Comparison of ENCODE assay signal across 8 cellular contexts in the genomic region with DNA sequence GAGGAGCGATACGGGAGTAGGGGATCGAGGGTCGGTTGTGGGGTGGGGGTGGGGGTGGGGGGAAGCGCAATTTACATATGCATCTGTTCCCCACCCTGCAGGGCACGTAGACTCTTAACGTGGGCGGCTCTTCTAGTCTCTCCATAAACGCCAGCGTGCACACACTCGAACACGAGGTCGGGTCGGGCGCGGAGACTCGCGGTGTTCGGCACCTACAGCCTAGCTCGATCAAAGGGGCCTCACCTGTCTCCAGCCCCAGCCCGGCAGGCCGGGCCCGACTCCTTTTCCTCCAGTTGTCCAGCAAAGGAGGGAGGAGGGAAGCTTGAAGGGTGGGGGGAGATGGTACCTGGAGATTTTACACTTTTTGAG. TPM values are rescaled to one million over a fixed set of nuclear protein-coding genes. Genes with fewer than 3 reads are reported as not detected.
DNase-seq lines count a peak whose midpoint lies in the region; TF ChIP-seq lines count a peak whose summit lies in the region.

No MANE protein-coding gene starts in this region.

- TF ChIP-seq CTCF in HFFc6 (IDR thresholded peaks at IDR 0.05): no peak

- DNase-seq in NCI-H187 (lab: John Stamatoyannopoulos, UW) (peak; percentile 5 to 42), NCI-H187 treated with DMSO at 0.1 percent for 48 hours (lab: John Stamatoyannopoulos, UW) (no peak), HFFc6 (no peak), MV-4-11 (lab: John Stamatoyannopoulos, UW) (peak; percentile 6), mesenchymal stem cell (peak; percentile 64)
- peak; percentile 54 for DNase-seq in activated CD4-positive, alpha-beta T cell treated with anti-CD3 and anti-CD28 coated beads, Interleukin-2, amount 10 ng/mL, durations not matched to agents 7 days and 5 days
- peak; percentile 22 for DNase-seq in effector CD4-positive, alpha-beta T cell
- peak in 5 of 6 experiments; percentile 15 to 53 (median 43) for DNase-seq in stimulated activated naive CD4-positive, alpha-beta T cell (lab: John Stamatoyannopoulos, UW)

- peak overlapping the region; percentile 89 for H3K4me2 ChIP-seq in mesenchymal stem cell (ENCODE audit: low read length, poor library complexity, severe bottlenecking)

- H3K4me3 Mint-ChIP-seq in HFFc6: peak overlapping the region; percentile 95
- H3K4me3 Mint-ChIP-seq in activated CD4-positive, alpha-beta T cell treated with anti-CD3 and anti-CD28 coated beads, Interleukin-2, amount 10 ng/mL, durations not matched to agents 7 days and 5 days: peak overlapping the region; percentile 77

- H3K79me1 ChIP-seq in mesenchymal stem cell (replicated peaks; ENCODE audit: low read length, poor library complexity, severe bottlenecking): peaks cover 3% of the 10 kb centered on the region

- peak overlapping the region; percentile 51 for H2BK5ac ChIP-seq in mesenchymal stem cell (ENCODE audit: low read depth, low read length, poor library complexity, severe bottlenecking)

- H3K9me3 ChIP-seq in mesenchymal stem cell (ENCODE audit: control insufficient read depth, low read length): no peaks in the 10 kb centered on the region

- 0% methylated on average over 21 of the region's 23 CpGs for WGBS in mesenchymal stem cell

- H3K36me3 Mint-ChIP-seq in HFFc6 (ENCODE audit: low read depth): peaks cover 9% of the 10 kb centered on the region
- H3K36me3 Mint-ChIP-seq in activated CD4-positive, alpha-beta T cell treated with anti-CD3 and anti-CD28 coated beads, Interleukin-2, amount 10 ng/mL, durations not matched to agents 7 days and 5 days (ENCODE audit: low read depth): peaks cover 17% of the 10 kb centered on the region

- H3K9ac ChIP-seq in mesenchymal stem cell (ENCODE audit: low read length): peak overlapping the region; percentile 91

- peaks cover 9% of the 10 kb centered on the region for H3K27me3 Mint-ChIP-seq in HFFc6 (ENCODE audit: insufficient read depth)
- H3K27me3 Mint-ChIP-seq in activated CD4-positive, alpha-beta T cell treated with anti-CD3 and anti-CD28 coated beads, Interleukin-2, amount 10 ng/mL, durations not matched to agents 7 days and 5 days: peaks cover 12% of the 10 kb centered on the region

- peak overlapping the region; percentile 70 for H2AK5ac ChIP-seq in mesenchymal stem cell (ENCODE audit: low read length, severe bottlenecking)

- peak overlapping the region; percentile 89 to 90 for H3K4me3 ChIP-seq in mesenchymal stem cell (ENCODE audit: insufficient read depth in 1 of 2, low read depth in 1 of 2, low read length in 2 of 2)

- H2AFZ ChIP-seq in mesenchymal stem cell (ENCODE audit: low read depth, low read length): peak overlapping the region; percentile 48

- CTCF ChIA-PET in activated CD4-positive, alpha-beta T cell treated with anti-CD3 and anti-CD28 coated beads, Interleukin-2, amount 10 ng/mL, durations not matched to agents 7 days and 5 days (lab: Charles Lee): interaction anchor here (0.7 to 4.5 kb wide), 6 partner anchors 9 to 56 kb away, joined by 3 to 31 read pairs (median 4); a partner anchor contains a TSS

- no peak overlapping the region for H2BK12ac ChIP-seq in mesenchymal stem cell (ENCODE audit: low read length in 2 of 2)

- H3K18ac ChIP-seq in mesenchymal stem cell (ENCODE audit: low read depth in 1 of 2, low read length in 2 of 2): peak overlapping the region; percentile 38 to 71

- peaks cover 42% of the 10 kb centered on the region for H3K4me1 Mint-ChIP-seq in HFFc6 (ENCODE audit: low read depth)
- peaks cover 25% of the 10 kb centered on the region for H3K4me1 Mint-ChIP-seq in activated CD4-positive, alpha-beta T cell treated with anti-CD3 and anti-CD28 coated beads, Interleukin-2, amount 10 ng/mL, durations not matched to agents 7 days and 5 days

- H3K36me3 ChIP-seq in mesenchymal stem cell (ENCODE audit: control insufficient read depth in 1 of 2, insufficient read depth in 2 of 2, low read depth in 1 of 2, low read length in 2 of 2): peaks cover 6 to 8% of the 10 kb centered on the region in 2 experiments

- peak overlapping the region; percentile 87 for H2BK120ac ChIP-seq in mesenchymal stem cell (ENCODE audit: low read depth, low read length)

- peak overlapping the region; percentile 82 to 85 for H3K4ac ChIP-seq in mesenchymal stem cell (ENCODE audit: low read depth in 1 of 2, low read length in 2 of 2)

- peak overlapping the region; percentile 90 for H3K27ac Mint-ChIP-seq in HFFc6
- H3K27ac Mint-ChIP-seq in activated CD4-positive, alpha-beta T cell treated with anti-CD3 and anti-CD28 coated beads, Interleukin-2, amount 10 ng/mL, durations not matched to agents 7 days and 5 days: peak overlapping the region; percentile 93

- H3K14ac ChIP-seq in mesenchymal stem cell (ENCODE audit: low read length in 2 of 2): no peak overlapping the region

- H3K9me3 Mint-ChIP-seq in HFFc6: no peaks in the 10 kb centered on the region
- H3K9me3 Mint-ChIP-seq in activated CD4-positive, alpha-beta T cell treated with anti-CD3 and anti-CD28 coated beads, Interleukin-2, amount 10 ng/mL, durations not matched to agents 7 days and 5 days: no peaks in the 10 kb centered on the region

- POLR2A ChIA-PET in activated CD4-positive, alpha-beta T cell treated with anti-CD3 and anti-CD28 coated beads, Interleukin-2, amount 10 ng/mL, durations not matched to agents 7 days and 5 days (lab: Charles Lee): interaction anchor here (0.6 to 2.0 kb wide), 3 partner anchors 18 to 967 kb away, joined by 4 to 11 read pairs (median 6); a partner anchor contains a TSS

- H3K23ac ChIP-seq in mesenchymal stem cell (ENCODE audit: low read length in 2 of 2): peak overlapping the region; percentile 34 to 93

- peak overlapping the region; percentile 47 for H4K91ac ChIP-seq in mesenchymal stem cell (ENCODE audit: low read length)

- H2BK15ac ChIP-seq in mesenchymal stem cell (ENCODE audit: low read depth, poor library complexity, severe bottlenecking): peak overlapping the region; percentile 30

- H3K27ac ChIP-seq in mesenchymal stem cell (ENCODE audit: low read length, poor library complexity, severe bottlenecking): peak overlapping the region; percentile 70

- peaks cover 2% of the 10 kb centered on the region for H3K4me1 ChIP-seq in mesenchymal stem cell (ENCODE audit: control insufficient read depth, insufficient read depth, low read depth, low read length)

- H4K8ac ChIP-seq in mesenchymal stem cell (ENCODE audit: low read length): no peak overlapping the region

- peaks cover 0 to 10% of the 10 kb centered on the region in 2 experiments for H3K27me3 ChIP-seq in mesenchymal stem cell (ENCODE audit: control insufficient read depth in 1 of 2, insufficient read depth in 1 of 2, low read length in 2 of 2)

RNA-seq across cellular contexts. Expression of a gene that starts 0.5 kb away (rescaled TPM):
- 10 to 100 TPM; 37.5 to 46.1 (median 40.1) TPM for total RNA-seq in HFFc6 (2021; fragmentation: NEBNext Ultra II Directional; extraction: Animal tissue kit (Norgen Biotek cat#: 25700))
- 10 to 100 TPM; 22.1 to 24.9 TPM for total RNA-seq in activated CD4-positive, alpha-beta T cell treated with anti-CD3 and anti-CD28 coated beads, Interleukin-2, amount 10 ng/mL, durations not matched to agents 7 days and 5 days
- polyA plus RNA-seq in mesenchymal stem cell (2013, experiment 1 of 2): 78.2 TPM
- polyA plus RNA-seq in mesenchymal stem cell (2013, experiment 2 of 2): 83.8 TPM

RNA-seq across cellular contexts. Expression of a gene that starts 17.8 kb away (rescaled TPM):
- total RNA-seq in HFFc6 (2021; fragmentation: NEBNext Ultra II Directional; extraction: Animal tissue kit (Norgen Biotek cat#: 25700)): 10 to 100 TPM; 10.9 to 14.0 (median 12.3) TPM
- total RNA-seq in activated CD4-positive, alpha-beta T cell treated with anti-CD3 and anti-CD28 coated beads, Interleukin-2, amount 10 ng/mL, durations not matched to agents 7 days and 5 days: 1 to 10 TPM in 1 of 2 experiments, under 1 TPM in 1; 0.92 to 1.3 TPM
- polyA plus RNA-seq in mesenchymal stem cell (2013, experiment 1 of 2): 6.5 TPM
- 7.6 TPM for polyA plus RNA-seq in mesenchymal stem cell (2013, experiment 2 of 2)

Comparison
In these comparisons a context has a peak if more than half of its experiments do, and no peak if none do; other contexts are left out.
1. DNase-seq: peak in NCI-H187 (2 of 2), MV-4-11 (single experiment), activated CD4-positive, alpha-beta T cell treated with anti-CD3 and anti-CD28 coated beads, Interleukin-2, amount 10 ng/mL, durations not matched to agents 7 days and 5 days (single experiment), effector CD4-positive, alpha-beta T cell (single experiment), mesenchymal stem cell (single experiment) and stimulated activated naive CD4-positive, alpha-beta T cell (5 of 6); none in NCI-H187 treated with DMSO at 0.1 percent for 48 hours (single experiment) and HFFc6 (single experiment).
2. RNA of a gene that starts 17.8 kb away (total RNA-seq): 10.9 to 14.0 TPM in HFFc6; 0.92 to 1.3 TPM in activated CD4-positive, alpha-beta T cell treated with anti-CD3 and anti-CD28 coated beads, Interleukin-2, amount 10 ng/mL, durations not matched to agents 7 days and 5 days; every median in the first group is over 4 times any median in the second.